Comparison of ENCODE assay signal across 21 cellular contexts in the genomic region with DNA sequence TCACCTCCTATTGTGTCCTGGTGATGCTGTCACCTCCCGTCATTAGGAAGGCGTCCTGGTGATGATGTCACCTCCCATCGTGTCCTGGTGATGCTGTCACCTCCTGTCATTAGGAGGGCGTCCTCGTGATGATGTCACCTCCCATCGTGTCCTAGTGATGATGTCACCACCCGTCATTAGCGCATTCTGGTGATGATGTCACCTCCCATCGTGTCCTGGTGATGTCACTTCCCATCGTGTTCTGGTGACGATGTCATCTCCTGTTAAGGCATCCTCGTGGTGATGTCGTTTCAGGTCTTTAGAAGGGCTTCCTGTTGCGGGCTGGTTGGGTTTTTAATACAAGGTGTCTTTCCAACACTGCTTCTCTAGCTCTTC. TPM values are rescaled to one million over a fixed set of nuclear protein-coding genes. Genes with fewer than 3 reads are reported as not detected.
DNase-seq lines count a peak whose midpoint lies in the region; ATAC-seq, FAIRE-seq and TF ChIP-seq lines count a peak whose summit lies in the region.
"Had no signal": no experiment of that assay in that cellular context is flagged by ENCODE, and none has a peak within 500 bp of the region (broad histone marks: within the 10 kb centered on the region; RNA-seq: fewer than 3 reads in every experiment).

No MANE protein-coding gene starts in this region.

- no peaks in the 10 kb centered on the region for H3K27me3 Mint-ChIP-seq in neural crest cell (ENCODE audit: low read depth)
- H3K27me3 Mint-ChIP-seq: CD8-positive, alpha-beta memory T cell had no signal

- in situ Hi-C loops in HepG2 (cut with HindIII; ENCODE audit: extremely low pct_ligation_motif_present, low pct_unique_long_range_greater_than_20kb), result no loop called here

- H3K4me3 ChIP-seq in HepG2 (replicated peaks in 1 of 3; ENCODE audit: insufficient read depth in 1 of 3, low read depth in 2 of 3, low read length in 3 of 3), result no peak overlapping the region
- no peak overlapping the region for H3K4me3 ChIP-seq in right lobe of liver
- no peak overlapping the region for H3K4me3 ChIP-seq in adipocyte (ENCODE audit: low read length)
- H3K4me3 ChIP-seq: coronary artery, neural progenitor cell, skin epidermis, upper lobe of left lung had no signal

- H3K27me3 ChIP-seq in HepG2 (ENCODE audit: control insufficient read depth in 1 of 2, insufficient read depth in 2 of 2, low read length in 2 of 2) (no peaks in the 10 kb centered on the region), right lobe of liver (no peaks in the 10 kb centered on the region), adipocyte (replicated peaks; ENCODE audit: control insufficient read depth, insufficient read depth, low read length) (no peaks in the 10 kb centered on the region)
- H3K27me3 ChIP-seq: neural progenitor cell, upper lobe of left lung had no signal

- H3K9ac ChIP-seq in HepG2 (ENCODE audit: insufficient read depth, low read depth, low read length) (no peak overlapping the region), adipocyte (ENCODE audit: low read length) (no peak overlapping the region)
- H3K9ac ChIP-seq: neural progenitor cell had no signal

- no peak for ATAC-seq in HepG2
- ATAC-seq in right lobe of liver, result no peak
- ATAC-seq in GM18520 (IDR thresholded peaks at IDR 0.05; ENCODE audit: unreplicated experiment), result no peak
- no peak for ATAC-seq in HG03457 (IDR thresholded peaks at IDR 0.05; ENCODE audit: unreplicated experiment)

- H2AFZ ChIP-seq in HepG2 (ENCODE audit: low read length), result no peak overlapping the region
- H2AFZ ChIP-seq: neural progenitor cell had no signal

- peaks cover 34% of the 10 kb centered on the region for H3K36me3 Mint-ChIP-seq in neural crest cell (ENCODE audit: low read depth)

- H3K9me3 Mint-ChIP-seq in neural crest cell, result no peaks in the 10 kb centered on the region
- H3K9me3 Mint-ChIP-seq: CD8-positive, alpha-beta memory T cell; neural progenitor cell had no signal

- intact Hi-C loops in HepG2 (cut with micrococcal nuclease; ENCODE audit: unreplicated experiment) (no loop called here), right lobe of liver (cut with DNase I) (no loop called here)

- BruUV-seq in HepG2 (replicated peaks; lab: Mats Ljungman, UMichigan), result no TSS peak

- no peaks in the 10 kb centered on the region for H4K20me1 ChIP-seq in HepG2 (ENCODE audit: insufficient read depth, low read length)

- POLR2A ChIA-PET in HepG2 (lab: Yijun Ruan, JAX), result no interaction called here

- WGBS in HepG2 (ENCODE audit: low lambda C conversion rate), result 96% methylated on average over 14 of the region's 14 CpGs
- 100% methylated on average over 1 of the region's 14 CpGs for WGBS in right lobe of liver (ENCODE audit: insufficient coverage, low coverage, low lambda C conversion rate, missing lambda C conversion rate)

- CTCF ChIA-PET in HepG2 (lab: Yijun Ruan, JAX; ENCODE audit: low intra/inter-chr PET ratio, low total read pairs), result no interaction called here

- no peak for FAIRE-seq in HepG2 (lab: Jason Lieb, UNC)

- H3K4me3 Mint-ChIP-seq in neural crest cell, result no peak overlapping the region
- H3K4me3 Mint-ChIP-seq: activated T-helper 1 cell treated with anti-CD3 and anti-CD28 coated beads, Interleukin-12 subunit alpha, Interleukin-12 subunit beta, Interleukin-2, Interleukin-4 antibody, amounts not matched to agents 30 ng/mL and 10 ng/mL and 1 ng/mL, durations not matched to agents 14 hours and 24 hours and 36 hours; CD8-positive, alpha-beta memory T cell; neural progenitor cell had no signal

- TF ChIP-seq RAD21 in HepG2 (CRISPR knock-in tag; IDR thresholded peaks at IDR 0.05), result no peak

- DNase-seq in HepG2 (ENCODE audit: low spot score), result no peak
- DNase-seq in right lobe of liver, result no peak
- DNase-seq in NAMALWA (ENCODE audit: low spot score), result peak; percentile 33
- DNase-seq in adipocyte (ENCODE audit: low read depth), result peak; percentile 15
- DNase-seq in neural crest cell (ENCODE audit: low read depth, low spot score), result no peak
- no peak for DNase-seq in NCI-H1092 (lab: John Stamatoyannopoulos, UW)
- DNase-seq: CD8-positive, alpha-beta memory T cell; DMS79 treated with DMSO at 0.1 percent for 48 hours; NCI-H146; NCI-H2227 treated with DMSO at 0.1 percent for 48 hours; NCI-H774; SIG-M5; stimulated activated CD4-positive, alpha-beta T cell treated with anti-CD3 and anti-CD28 coated beads, Interleukin-4, amount 100 ng/mL, for 4 hours; upper lobe of left lung had no signal

- H3K9me3 ChIP-seq in HepG2 (ENCODE audit: low read length) (no peaks in the 10 kb centered on the region), right lobe of liver (no peaks in the 10 kb centered on the region), adipocyte (ENCODE audit: control insufficient read depth, low read length) (peaks cover 3% of the 10 kb centered on the region)
- H3K9me3 ChIP-seq: upper lobe of left lung had no signal

- H3K4me2 ChIP-seq in HepG2 (ENCODE audit: low read depth, low read length), result no peak overlapping the region
- H3K4me2 ChIP-seq: neural progenitor cell had no signal

- TF ChIP-seq CTCF in HepG2 (CRISPR knock-in tag; IDR thresholded peaks at IDR 0.05), result no peak
- no peak for TF ChIP-seq CTCF in right lobe of liver (IDR thresholded peaks at IDR 0.05)
- TF ChIP-seq CTCF in neural crest cell (conservative IDR thresholded peaks at IDR 0.05), result no peak

- TF ChIP-seq EP300 in HepG2 (IDR thresholded peaks at IDR 0.05; ENCODE audit: low read depth in 2 of 2, low read length in 2 of 2), result no peak
- TF ChIP-seq EP300 in HepG2 (CRISPR knock-in tag; IDR thresholded peaks at IDR 0.05; ENCODE audit: borderline replicate concordance), result no peak

- H3K4me1 ChIP-seq in HepG2 (ENCODE audit: insufficient read depth, low read length) (no peaks in the 10 kb centered on the region), right lobe of liver (no peaks in the 10 kb centered on the region), adipocyte (ENCODE audit: control insufficient read depth, insufficient read depth, low read length) (no peaks in the 10 kb centered on the region)
- H3K4me1 ChIP-seq: neural progenitor cell, upper lobe of left lung had no signal

- H3K27ac ChIP-seq in HepG2 (ENCODE audit: extremely low read length, insufficient read depth, low read length) (no peak overlapping the region), right lobe of liver (no peak overlapping the region)
- H3K27ac ChIP-seq: coronary artery, neural progenitor cell, skin epidermis, upper lobe of left lung, VCaP had no signal

- no peaks in the 10 kb centered on the region for H3K79me2 ChIP-seq in HepG2 (ENCODE audit: insufficient read depth, low read length)

- peak overlapping the region; percentile 67 for H3K27ac Mint-ChIP-seq in neural crest cell (ENCODE audit: unreplicated experiment)
- H3K27ac Mint-ChIP-seq: activated T-helper 1 cell treated with anti-CD3 and anti-CD28 coated beads, Interleukin-12 subunit alpha, Interleukin-12 subunit beta, Interleukin-2, Interleukin-4 antibody, amounts not matched to agents 30 ng/mL and 10 ng/mL and 1 ng/mL, durations not matched to agents 14 hours and 24 hours and 36 hours; neural progenitor cell had no signal

- H3K4me1 Mint-ChIP-seq in neural crest cell, result no peaks in the 10 kb centered on the region
- H3K4me1 Mint-ChIP-seq: neural progenitor cell had no signal

- H3K36me3 ChIP-seq in HepG2 (replicated peaks in 1 of 2; ENCODE audit: control insufficient read depth in 1 of 2, insufficient read depth in 2 of 2, low read length in 2 of 2), result peaks cover 24 to 53% of the 10 kb centered on the region in 2 experiments
- peaks cover 0 to 28% (median 5%) of the 10 kb centered on the region in 4 donors for H3K36me3 ChIP-seq in right lobe of liver
- peaks cover 80% of the 10 kb centered on the region for H3K36me3 ChIP-seq in adipocyte (ENCODE audit: control insufficient read depth, insufficient read depth, low read length, severe bottlenecking)
- H3K36me3 ChIP-seq: neural progenitor cell had no signal

- TF ChIP-seq POLR2A in HepG2 (IDR thresholded peaks at IDR 0.05; ENCODE audit: insufficient read depth in 1 of 2, low read depth in 2 of 2, low read length in 2 of 2), result no peak
- no peak for TF ChIP-seq POLR2A in right lobe of liver (IDR thresholded peaks at IDR 0.05)

TF ChIP-seq in HepG2, 621 proteins besides CTCF, POLR2A, EP300 and RAD21 (continues in another document):
- TF ChIP-seq CREB1 (IDR thresholded peaks at IDR 0.05) (peak; percentile 66; the same call in 1 of the 2 replicates), CREB1 (CRISPR knock-in tag; IDR thresholded peaks at IDR 0.05) (no peak), ATF7 (IDR thresholded peaks at IDR 0.05) (peak; percentile 91), ATF7 (CRISPR knock-in tag; IDR thresholded peaks at IDR 0.05) (no peak), ZNF567 (CRISPR knock-in tag; IDR thresholded peaks at IDR 0.05; ENCODE audit: borderline replicate concordance) (no peak), ZBTB21 (CRISPR knock-in tag; IDR thresholded peaks at IDR 0.05) (peak; percentile 76; the same call in 1 of the 2 replicates), EEA1 (CRISPR knock-in tag; IDR thresholded peaks at IDR 0.05; ENCODE audit: borderline replicate concordance) (no peak)

RNA-seq across cellular contexts. Expression of gene CTDP1, which starts 40.7 kb away (rescaled TPM):
- total RNA-seq in HepG2 (2016; rRNA removed; fragmentation: Illumina TruSeq; extraction: Trizol) (9.9 and 11.0 TPM in 2 replicates), right lobe of liver (10 to 100 TPM in 1 of 6 experiments, 1 to 10 TPM in 5; 7.5 to 10.4 (median 8.2) TPM), neural crest cell (22.8 and 23.3 TPM in 2 replicates)
- total RNA-seq in HepG2 (2016; cell fraction: cytosol; rRNA removed; fragmentation: Illumina TruSeq; extraction: Trizol; ENCODE audit: low read depth), result 3.1 and 4.7 TPM in 2 replicates
- 9.0 and 10.9 TPM in 2 replicates for total RNA-seq in HepG2 (2016; cell fraction: insoluble cytoplasmic fraction; rRNA removed; fragmentation: Illumina TruSeq; extraction: Trizol)
- 4.2 and 4.6 TPM in 2 replicates for total RNA-seq in HepG2 (2016; cell fraction: membrane; rRNA removed; fragmentation: Illumina TruSeq; extraction: Trizol)
- total RNA-seq in HepG2 (2016; cell fraction: nucleus; rRNA removed; fragmentation: Illumina TruSeq; extraction: Trizol), result 8.1 and 9.4 TPM in 2 replicates
- 6.9 and 8.0 TPM in 2 replicates for polyA plus RNA-seq in HepG2 (2011; rRNA removed)
- 4.9 and 6.4 TPM in 2 replicates for polyA plus RNA-seq in HepG2 (2011; cell fraction: cytosol; rRNA removed)
- 14.1 and 18.1 TPM in 2 replicates for polyA plus RNA-seq in HepG2 (2011; cell fraction: nucleus; rRNA removed)
- 5.4 and 8.7 TPM in 2 replicates for polyA plus RNA-seq in HepG2 (2012)
- 0.57 and 0.62 TPM in 2 replicates for polyA plus RNA-seq in HepG2 (2016; cell fraction: cytosol; fragmentation: Illumina TruSeq; extraction: Trizol; ENCODE audit: low read depth)
- 9.2 and 9.6 TPM in 2 replicates for polyA plus RNA-seq in HepG2 (2016; cell fraction: insoluble cytoplasmic fraction; fragmentation: Illumina TruSeq; extraction: Trizol; ENCODE audit: low read depth)
- polyA plus RNA-seq in HepG2 (2016; cell fraction: membrane; fragmentation: Illumina TruSeq; extraction: Trizol; ENCODE audit: low read depth), result 1.5 and 1.8 TPM in 2 replicates
- 12.6 and 13.4 TPM in 2 replicates for polyA plus RNA-seq in HepG2 (2016; cell fraction: nucleus; fragmentation: Illumina TruSeq; extraction: Trizol; ENCODE audit: insufficient read depth, low read depth)
- polyA minus RNA-seq in HepG2 (2011; rRNA and poly(A)+ RNA removed; ENCODE audit: low replicate concordance), result 12.3 and 14.8 TPM in 2 replicates
- 5.7 and 6.2 TPM in 2 replicates for polyA minus RNA-seq in HepG2 (2011; cell fraction: cytosol; rRNA and poly(A)+ RNA removed)
- polyA minus RNA-seq in HepG2 (2011; cell fraction: nucleus; rRNA and poly(A)+ RNA removed), result 11.6 and 14.5 TPM in 2 replicates

Comparison
In these comparisons a context has a peak if more than half of its experiments do, and no peak if none do; other contexts are left out.
1. DNase-seq: peak in NAMALWA (single experiment) and adipocyte (single experiment); none in HepG2 (single experiment), right lobe of liver (0 of 3), neural crest cell (single experiment) and NCI-H1092 (single experiment).